8 cellular contexts compared by ENCODE assay signal in genomic region chr3:71930056-71930991, GRCh38.
DNase-seq lines count a peak whose midpoint lies in the region; ATAC-seq and TF ChIP-seq lines count a peak whose summit lies in the region.

No MANE protein-coding gene starts in this region.

- 54 to 61% methylated on average over 10 of the region's 10 CpGs for WGBS in esophagus squamous epithelium, 2 donors

- no peaks in the 10 kb centered on the region for H3K9me3 ChIP-seq in esophagus squamous epithelium

- intact Hi-C loops in esophagus squamous epithelium (cut with DNase I), result no loop called here

- no peaks in the 10 kb centered on the region for H3K36me3 ChIP-seq in esophagus squamous epithelium

- TF ChIP-seq CTCF in 22Rv1 (IDR thresholded peaks at IDR 0.05) (peak; percentile 48), GM12872 (IDR thresholded peaks at IDR 0.05; ENCODE audit: insufficient read depth, low read depth, low read length) (peak; percentile 64), retinal pigment epithelial cell (conservative IDR thresholded peaks at IDR 0.05; ENCODE audit: low read depth, low read length) (peak; percentile 63), esophagus squamous epithelium (IDR thresholded peaks at IDR 0.05) (peak in 1 of 6 experiments; percentile 46)

- ATAC-seq in HG03175 (IDR thresholded peaks at IDR 0.05; ENCODE audit: unreplicated experiment), result no peak

- peaks cover 0 to 7% (median 0%) of the 10 kb centered on the region in 3 donors for H3K4me1 ChIP-seq in esophagus squamous epithelium

- TF ChIP-seq POLR2A in esophagus squamous epithelium (IDR thresholded peaks at IDR 0.05), result no peak

- peaks cover 0 to 13% (median 0%) of the 10 kb centered on the region in 4 donors for H3K27me3 ChIP-seq in esophagus squamous epithelium

- H3K27ac ChIP-seq in 22Rv1, result no peak overlapping the region
- H3K27ac ChIP-seq in epithelial cell of prostate, result no peak overlapping the region
- H3K27ac ChIP-seq in esophagus squamous epithelium, result no peak overlapping the region

- DNase-seq in NCI-H524 (lab: John Stamatoyannopoulos, UW) (peak; percentile 96 to 98), epithelial cell of prostate (ENCODE audit: low read depth, low spot score) (peak; percentile 43), retinal pigment epithelial cell (ENCODE audit: low read depth) (no peak), esophagus squamous epithelium (lab: John Stamatoyannopoulos, UW) (no peak)
- DNase-seq in activated CD8-positive, alpha-beta memory T cell treated with anti-CD3 and anti-CD28 coated beads, Interleukin-2, amount 50 U/mL, for 4 hours, result no peak

- H3K4me3 ChIP-seq in retinal pigment epithelial cell (ENCODE audit: low read length) (no peak overlapping the region), esophagus squamous epithelium (no peak overlapping the region)

Comparison
In these comparisons a context has a peak if more than half of its experiments do, and no peak if none do; other contexts are left out.
1. DNase-seq: peak in NCI-H524 (2 of 2) and epithelial cell of prostate (single experiment); none in retinal pigment epithelial cell (single experiment), esophagus squamous epithelium (single experiment) and activated CD8-positive, alpha-beta memory T cell treated with anti-CD3 and anti-CD28 coated beads, Interleukin-2, amount 50 U/mL, for 4 hours (single experiment).